ENCODE assay signal across 16 cellular contexts in genomic region chr2:143183804-143184463, GRCh38. TPM values are rescaled to one million over a fixed set of nuclear protein-coding genes. Genes with fewer than 3 reads are reported as not detected.
DNase-seq lines count a peak whose midpoint lies in the region; ATAC-seq lines count a peak whose summit lies in the region.
"Had no signal": no experiment of that assay in that cellular context is flagged by ENCODE, and none has a peak within 500 bp of the region (broad histone marks: within the 10 kb centered on the region; RNA-seq: fewer than 3 reads in every experiment).

No MANE protein-coding gene starts in this region.

- peak overlapping the region in 1 of 2 donors; percentile 15 for H3K4me3 Mint-ChIP-seq in activated T-cell treated with anti-CD3 and anti-CD28 coated beads, Interleukin-2, amount 50 U/mL, for 72 hours
- no peak overlapping the region for H3K4me3 Mint-ChIP-seq in activated T-cell treated with anti-CD3 and anti-CD28 coated beads, Interleukin-2, amount 50 U/mL, for 4 hours
- no peak overlapping the region for H3K4me3 Mint-ChIP-seq in stimulated activated effector memory CD8-positive, alpha-beta T cell treated with anti-CD3 and anti-CD28 coated beads, Interleukin-12 subunit alpha, Interleukin-12 subunit beta, amount 100 ng/mL, for 72 hours
- H3K4me3 Mint-ChIP-seq: T-helper 1 cell treated with Interleukin-12 subunit alpha and Interleukin-12 subunit beta and Interleukin-4 antibody, amounts not matched to agents 30 μg/mL and 1 μg/mL, for 36 hours had no signal

- H3K4me1 Mint-ChIP-seq in activated T-cell treated with anti-CD3 and anti-CD28 coated beads, Interleukin-2, amount 50 U/mL, for 72 hours (ENCODE audit: low read depth), result peaks cover 36% of the 10 kb centered on the region
- H3K4me1 Mint-ChIP-seq in activated T-cell treated with anti-CD3 and anti-CD28 coated beads, Interleukin-2, amount 50 U/mL, for 4 hours (ENCODE audit: low read depth), result peaks cover 56% of the 10 kb centered on the region
- H3K4me1 Mint-ChIP-seq in stimulated activated effector memory CD8-positive, alpha-beta T cell treated with anti-CD3 and anti-CD28 coated beads, Interleukin-12 subunit alpha, Interleukin-12 subunit beta, amount 100 ng/mL, for 72 hours, result peaks cover 44% of the 10 kb centered on the region

- H3K27ac Mint-ChIP-seq in activated T-cell treated with anti-CD3 and anti-CD28 coated beads, Interleukin-2, amount 50 U/mL, for 72 hours, result peak overlapping the region; percentile 25
- no peak overlapping the region for H3K27ac Mint-ChIP-seq in stimulated activated effector memory CD8-positive, alpha-beta T cell treated with anti-CD3 and anti-CD28 coated beads, Interleukin-12 subunit alpha, Interleukin-12 subunit beta, amount 100 ng/mL, for 72 hours
- H3K27ac Mint-ChIP-seq: T-helper 1 cell treated with Interleukin-12 subunit alpha and Interleukin-12 subunit beta and Interleukin-4 antibody, amounts not matched to agents 30 μg/mL and 1 μg/mL, for 36 hours had no signal

- peaks cover 3% of the 10 kb centered on the region in 2 donors for H3K9me3 Mint-ChIP-seq in activated T-cell treated with anti-CD3 and anti-CD28 coated beads, Interleukin-2, amount 50 U/mL, for 72 hours
- peaks cover 4% of the 10 kb centered on the region for H3K9me3 Mint-ChIP-seq in activated T-cell treated with anti-CD3 and anti-CD28 coated beads, Interleukin-2, amount 50 U/mL, for 4 hours
- H3K9me3 Mint-ChIP-seq in stimulated activated effector memory CD8-positive, alpha-beta T cell treated with anti-CD3 and anti-CD28 coated beads, Interleukin-12 subunit alpha, Interleukin-12 subunit beta, amount 100 ng/mL, for 72 hours, result peaks cover 3% of the 10 kb centered on the region

- peak in 1 of 2 donors; percentile 10 for DNase-seq in activated T-cell treated with anti-CD3 and anti-CD28 coated beads, Interleukin-2, amount 50 U/mL, for 72 hours
- DNase-seq in activated T-cell treated with anti-CD3 and anti-CD28 coated beads, Interleukin-2, amount 50 U/mL, for 4 hours, result no peak
- peak in 1 of 2 donors; percentile 71 for DNase-seq in stimulated activated effector memory CD8-positive, alpha-beta T cell treated with anti-CD3 and anti-CD28 coated beads, Interleukin-12 subunit alpha, Interleukin-12 subunit beta, amount 100 ng/mL, for 72 hours (ENCODE audit: low spot score in 2 of 2)
- DNase-seq in activated effector memory CD4-positive, alpha-beta T cell treated with Interleukin-2 at 50 U/mL for 16 hours, result no peak
- DNase-seq in activated T-cell treated with anti-CD3 and anti-CD28 coated beads, Interleukin-2, amount 50 U/mL, for 1 hour, result no peak
- no peak for DNase-seq in NK-92 (lab: John Stamatoyannopoulos, UW; ENCODE audit: unreplicated experiment)
- DNase-seq: anterior cingulate cortex, DND-41, NCI-H2171, trophoblast cell had no signal

- peaks cover 7 to 19% of the 10 kb centered on the region in 2 donors for H3K36me3 Mint-ChIP-seq in activated T-cell treated with anti-CD3 and anti-CD28 coated beads, Interleukin-2, amount 50 U/mL, for 72 hours (ENCODE audit: insufficient read depth in 2 of 2)
- peaks cover 24% of the 10 kb centered on the region for H3K36me3 Mint-ChIP-seq in activated T-cell treated with anti-CD3 and anti-CD28 coated beads, Interleukin-2, amount 50 U/mL, for 4 hours (ENCODE audit: insufficient read depth)
- H3K36me3 Mint-ChIP-seq in stimulated activated effector memory CD8-positive, alpha-beta T cell treated with anti-CD3 and anti-CD28 coated beads, Interleukin-12 subunit alpha, Interleukin-12 subunit beta, amount 100 ng/mL, for 72 hours, result peaks cover 4% of the 10 kb centered on the region

- no peaks in the 10 kb centered on the region for H3K27me3 Mint-ChIP-seq in activated T-cell treated with anti-CD3 and anti-CD28 coated beads, Interleukin-2, amount 50 U/mL, for 72 hours (ENCODE audit: low read depth)
- H3K27me3 Mint-ChIP-seq in activated T-cell treated with anti-CD3 and anti-CD28 coated beads, Interleukin-2, amount 50 U/mL, for 4 hours (ENCODE audit: low read depth), result no peaks in the 10 kb centered on the region

- ATAC-seq in activated T-cell treated with anti-CD3 and anti-CD28 coated beads, Interleukin-2, amount 50 U/mL, for 72 hours (replicated peaks in 1 of 2), result peak in 1 of 2 donors; percentile 71
- ATAC-seq in activated T-cell treated with anti-CD3 and anti-CD28 coated beads, Interleukin-2, amount 50 U/mL, for 4 hours, result no peak
- ATAC-seq in GM21515 (IDR thresholded peaks at IDR 0.05; ENCODE audit: unreplicated experiment) (peak; percentile 78), HG03175 (IDR thresholded peaks at IDR 0.05; ENCODE audit: unreplicated experiment) (peak; percentile 64)
- ATAC-seq in stimulated activated effector memory CD8-positive, alpha-beta T cell treated with anti-CD3 and anti-CD28 coated beads, Interleukin-12 subunit alpha, Interleukin-12 subunit beta, amount 100 ng/mL, for 72 hours, result peak; percentile 97
- ATAC-seq: gastroesophageal sphincter had no signal

RNA-seq across cellular contexts. Expression of gene ARHGAP15, which starts 54.7 kb away (rescaled TPM):
- total RNA-seq in activated T-cell treated with anti-CD3 and anti-CD28 coated beads, Interleukin-2, amount 50 U/mL, for 72 hours, result 100 to 1,000 TPM in 1 of 2 donors, 10 to 100 TPM in 1; 94.6 to 111 TPM
- total RNA-seq in activated T-cell treated with anti-CD3 and anti-CD28 coated beads, Interleukin-2, amount 50 U/mL, for 4 hours, result 10 to 100 TPM; 16.3 to 26.5 (median 25.6) TPM
- total RNA-seq: kidney epithelial cell, myocyte had no signal

Comparison
In these comparisons a context has a peak if more than half of its experiments do, and no peak if none do; other contexts are left out.
1. ATAC-seq: peak in GM21515 (single experiment), HG03175 (single experiment) and stimulated activated effector memory CD8-positive, alpha-beta T cell treated with anti-CD3 and anti-CD28 coated beads, Interleukin-12 subunit alpha, Interleukin-12 subunit beta, amount 100 ng/mL, for 72 hours (single experiment); none in activated T-cell treated with anti-CD3 and anti-CD28 coated beads, Interleukin-2, amount 50 U/mL, for 4 hours (0 of 2).